9 cellular contexts compared by ENCODE assay signal in genomic region chr18:75248426-75249191, GRCh38. TPM values are rescaled to one million over a fixed set of nuclear protein-coding genes. Genes with fewer than 3 reads are reported as not detected.
DNase-seq lines count a peak whose midpoint lies in the region; ATAC-seq, FAIRE-seq and TF ChIP-seq lines count a peak whose summit lies in the region.
"Had no signal": no experiment of that assay in that cellular context is flagged by ENCODE, and none has a peak within 500 bp of the region (broad histone marks: within the 10 kb centered on the region; RNA-seq: fewer than 3 reads in every experiment).

No MANE protein-coding gene starts in this region.

- DNase-seq in T-helper 1 cell: no peak
- DNase-seq in activated CD8-positive, alpha-beta T cell treated with anti-CD3 and anti-CD28 coated beads for 36 hours: no peak
- DNase-seq in brain microvascular endothelial cell: no peak
- DNase-seq: cerebellar nuclear complex had no signal

- peak; percentile 89 for FAIRE-seq in islet of Langerhans (lab: Jason Lieb, UNC)

- H3K4me3 ChIP-seq in stomach smooth muscle (ENCODE audit: low read length in 2 of 2) (peak overlapping the region; percentile 71 to 75), brain microvascular endothelial cell (ENCODE audit: low read depth, low read length) (no peak overlapping the region)

- peak overlapping the region; percentile 91 for H3K4me3 Mint-ChIP-seq in T-helper 1 cell treated with Interleukin-12 subunit alpha and Interleukin-12 subunit beta and Interleukin-4 antibody, amounts not matched to agents 30 μg/mL and 1 μg/mL, for 36 hours
- peak overlapping the region; percentile 82 for H3K4me3 Mint-ChIP-seq in activated CD8-positive, alpha-beta T cell treated with anti-CD3 and anti-CD28 coated beads for 36 hours

- no peaks in the 10 kb centered on the region for H3K36me3 Mint-ChIP-seq in T-helper 1 cell treated with Interleukin-12 subunit alpha and Interleukin-12 subunit beta and Interleukin-4 antibody, amounts not matched to agents 30 μg/mL and 1 μg/mL, for 36 hours (ENCODE audit: low read depth)
- H3K36me3 Mint-ChIP-seq in activated CD8-positive, alpha-beta T cell treated with anti-CD3 and anti-CD28 coated beads for 36 hours (ENCODE audit: low read depth): no peaks in the 10 kb centered on the region

- H3K4me1 ChIP-seq in stomach smooth muscle (ENCODE audit: control insufficient read depth, insufficient read depth, low read length): peaks cover 48% of the 10 kb centered on the region

- H3K9me3 ChIP-seq in stomach smooth muscle (ENCODE audit: control insufficient read depth in 2 of 2, low read length in 2 of 2): no peaks in the 10 kb centered on the region

- H3K36me3 ChIP-seq in stomach smooth muscle (ENCODE audit: control insufficient read depth in 2 of 2, insufficient read depth in 2 of 2, low read length in 2 of 2) (no peaks in the 10 kb centered on the region), brain microvascular endothelial cell (replicated peaks) (no peaks in the 10 kb centered on the region)

- no peak for TF ChIP-seq CTCF in activated CD8-positive, alpha-beta T cell treated with anti-CD3 and anti-CD28 coated beads for 36 hours (IDR thresholded peaks at IDR 0.05)
- TF ChIP-seq CTCF in brain microvascular endothelial cell (IDR thresholded peaks at IDR 0.05; ENCODE audit: low read depth, low read length, missing control alignments): no peak

- peak overlapping the region; percentile 75 for H3K27ac ChIP-seq in stomach smooth muscle (ENCODE audit: low read length)
- no peak overlapping the region for H3K27ac ChIP-seq in brain microvascular endothelial cell

- peak overlapping the region; percentile 7 to 70 for H3K9ac ChIP-seq in stomach smooth muscle (ENCODE audit: low read length in 2 of 2)

- intact Hi-C loops in activated CD8-positive, alpha-beta T cell treated with anti-CD3 and anti-CD28 coated beads for 36 hours (cut with micrococcal nuclease): loop anchor here (5.0 kb wide), 1 partner anchor 36 kb away; the partner anchor contains the start of gene TSHZ1

- peak overlapping the region; percentile 72 for H3K27ac Mint-ChIP-seq in T-helper 1 cell treated with Interleukin-12 subunit alpha and Interleukin-12 subunit beta and Interleukin-4 antibody, amounts not matched to agents 30 μg/mL and 1 μg/mL, for 36 hours
- H3K27ac Mint-ChIP-seq in activated CD8-positive, alpha-beta T cell treated with anti-CD3 and anti-CD28 coated beads for 36 hours: peak overlapping the region; percentile 93

- CTCF ChIA-PET in activated CD8-positive, alpha-beta T cell treated with anti-CD3 and anti-CD28 coated beads for 36 hours (lab: Charles Lee): no interaction called here

- H3K4me1 Mint-ChIP-seq in T-helper 1 cell treated with Interleukin-12 subunit alpha and Interleukin-12 subunit beta and Interleukin-4 antibody, amounts not matched to agents 30 μg/mL and 1 μg/mL, for 36 hours (ENCODE audit: low read depth): peaks cover 37% of the 10 kb centered on the region
- H3K4me1 Mint-ChIP-seq in activated CD8-positive, alpha-beta T cell treated with anti-CD3 and anti-CD28 coated beads for 36 hours (ENCODE audit: low read depth): peaks cover 66% of the 10 kb centered on the region

- H3K27me3 Mint-ChIP-seq in T-helper 1 cell treated with Interleukin-12 subunit alpha and Interleukin-12 subunit beta and Interleukin-4 antibody, amounts not matched to agents 30 μg/mL and 1 μg/mL, for 36 hours (ENCODE audit: low read depth): no peaks in the 10 kb centered on the region
- no peaks in the 10 kb centered on the region for H3K27me3 Mint-ChIP-seq in activated CD8-positive, alpha-beta T cell treated with anti-CD3 and anti-CD28 coated beads for 36 hours

- POLR2A ChIA-PET in activated CD8-positive, alpha-beta T cell treated with anti-CD3 and anti-CD28 coated beads for 36 hours (lab: Charles Lee): interaction anchor here (1.0 to 1.6 kb wide), 3 partner anchors 12 to 39 kb away, joined by 3 to 10 read pairs (median 3); partner anchors contain the start of genes PTGR3 and TSHZ1

- no peaks in the 10 kb centered on the region for H3K9me3 Mint-ChIP-seq in T-helper 1 cell treated with Interleukin-12 subunit alpha and Interleukin-12 subunit beta and Interleukin-4 antibody, amounts not matched to agents 30 μg/mL and 1 μg/mL, for 36 hours
- H3K9me3 Mint-ChIP-seq in activated CD8-positive, alpha-beta T cell treated with anti-CD3 and anti-CD28 coated beads for 36 hours: no peaks in the 10 kb centered on the region

- no peaks in the 10 kb centered on the region for H3K27me3 ChIP-seq in stomach smooth muscle (ENCODE audit: control insufficient read depth in 1 of 2, insufficient read depth in 2 of 2, low read length in 2 of 2)
- no peaks in the 10 kb centered on the region for H3K27me3 ChIP-seq in brain microvascular endothelial cell (replicated peaks)

- in situ Hi-C loops in brain microvascular endothelial cell (cut with HindIII; ENCODE audit: low pct_ligation_motif_present, low sequenced_read_pairs): no loop called here

- ATAC-seq in activated CD8-positive, alpha-beta T cell treated with anti-CD3 and anti-CD28 coated beads for 36 hours: no peak
- ATAC-seq in GM18858 (IDR thresholded peaks at IDR 0.05; ENCODE audit: unreplicated experiment) (no peak), HG02884 (IDR thresholded peaks at IDR 0.05; ENCODE audit: unreplicated experiment) (no peak)

RNA-seq across cellular contexts. Expression of gene TSHZ1, which starts 38.0 kb away (rescaled TPM):
- 10 to 100 TPM; 10.8 to 11.0 TPM for total RNA-seq in activated CD8-positive, alpha-beta T cell treated with anti-CD3 and anti-CD28 coated beads for 36 hours

RNA-seq across cellular contexts. Expression of gene PTGR3, which starts 39.7 kb away (rescaled TPM):
- total RNA-seq in activated CD8-positive, alpha-beta T cell treated with anti-CD3 and anti-CD28 coated beads for 36 hours: 10 to 100 TPM; 20.0 to 21.1 TPM
